Comparison of ENCODE assay signal across 24 cellular contexts in the genomic region with DNA sequence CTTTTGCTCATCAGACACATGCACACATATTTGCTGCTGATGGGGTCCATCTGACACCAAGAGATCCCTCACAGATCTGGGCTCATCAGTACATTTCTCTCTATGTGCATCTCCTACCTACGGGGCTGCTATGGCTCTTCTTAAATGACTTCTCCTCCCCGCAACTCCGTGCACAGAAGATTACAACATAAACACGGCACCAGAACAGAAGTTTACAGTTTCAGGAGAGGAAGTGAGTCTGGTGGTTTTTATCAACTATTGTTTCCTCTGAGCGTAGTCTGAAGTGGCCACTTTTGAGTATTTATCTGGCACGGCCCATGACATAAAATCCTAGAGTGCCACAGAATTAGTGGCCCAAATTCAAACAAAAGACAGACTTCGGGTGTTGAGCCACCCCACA.
DNase-seq lines count a peak whose midpoint lies in the region; ATAC-seq lines count a peak whose summit lies in the region.
"Had no signal": no experiment of that assay in that cellular context is flagged by ENCODE, and none has a peak within 500 bp of the region (broad histone marks: within the 10 kb centered on the region; RNA-seq: fewer than 3 reads in every experiment).

No MANE protein-coding gene starts in this region.

- DNase-seq in DMS53 (lab: John Stamatoyannopoulos, UW): peak; percentile 20
- no peak for DNase-seq in DMS53 treated with DMSO at 0.1 percent for 48 hours (lab: John Stamatoyannopoulos, UW; ENCODE audit: unreplicated experiment)
- peak; percentile 90 for DNase-seq in MV-4-11 (lab: John Stamatoyannopoulos, UW)
- DNase-seq in SKM-1 (lab: John Stamatoyannopoulos, UW; ENCODE audit: unreplicated experiment): peak; percentile 91
- peak; percentile 5 to 40 for DNase-seq in lung microvascular endothelial cell (ENCODE audit: low read depth in 2 of 2)
- no peak for DNase-seq in activated effector memory CD4-positive, alpha-beta T cell treated with anti-CD3 and anti-CD28 coated beads, Interleukin-2, amount 50 U/mL, for 16 hours
- DNase-seq in activated T-cell treated with anti-CD3 and anti-CD28 coated beads, Interleukin-2, amount 50 U/mL, for 24 hours: no peak
- DNase-seq: 8988T; activated CD4-positive, alpha-beta T cell treated with anti-CD3 and anti-CD28 coated beads for 48 hours; activated naive CD8-positive, alpha-beta T cell treated with anti-CD3 and anti-CD28 coated beads for 36 hours; Caco-2; cerebellar nuclear complex; NCI-H1092; NCI-H1930; pancreas; right cardiac atrium; stimulated activated CD4-positive, alpha-beta T cell treated with anti-CD3 and anti-CD28 coated beads, Interleukin-4, amount 100 ng/mL, for 24 hours; stomach had no signal

- no peak for ATAC-seq in HG03196 (IDR thresholded peaks at IDR 0.05; ENCODE audit: unreplicated experiment)
- ATAC-seq: activated T-helper 17 cell treated with anti-CD3 and anti-CD28 coated beads, Interleukin-2, amount 50 U/mL, for 72 hours; K562; left lobe of liver; pancreas; right cardiac atrium had no signal

- no peaks in the 10 kb centered on the region for H3K36me3 Mint-ChIP-seq in activated T-cell treated with anti-CD3 and anti-CD28 coated beads, Interleukin-2, amount 50 U/mL, for 24 hours (ENCODE audit: low read depth)
- H3K36me3 Mint-ChIP-seq: activated naive CD8-positive, alpha-beta T cell treated with anti-CD3 and anti-CD28 coated beads for 36 hours had no signal

- peaks cover 9% of the 10 kb centered on the region for H3K27me3 Mint-ChIP-seq in activated T-cell treated with anti-CD3 and anti-CD28 coated beads, Interleukin-2, amount 50 U/mL, for 24 hours
- H3K27me3 Mint-ChIP-seq: B cell had no signal

- no peak overlapping the region for H3K4me3 Mint-ChIP-seq in activated T-cell treated with anti-CD3 and anti-CD28 coated beads, Interleukin-2, amount 50 U/mL, for 24 hours
- H3K4me3 Mint-ChIP-seq: activated naive CD8-positive, alpha-beta T cell treated with anti-CD3 and anti-CD28 coated beads for 36 hours; activated T-helper 17 cell treated with anti-CD3 and anti-CD28 coated beads, Interleukin-2, amount 50 U/mL, for 72 hours; B cell; nephron had no signal

- peaks cover 5% of the 10 kb centered on the region for H3K4me1 Mint-ChIP-seq in activated T-cell treated with anti-CD3 and anti-CD28 coated beads, Interleukin-2, amount 50 U/mL, for 24 hours (ENCODE audit: low read depth)
- H3K4me1 Mint-ChIP-seq: activated T-helper 17 cell treated with anti-CD3 and anti-CD28 coated beads, Interleukin-2, amount 50 U/mL, for 72 hours; B cell; nephron had no signal

- no peak overlapping the region for H3K27ac Mint-ChIP-seq in activated T-cell treated with anti-CD3 and anti-CD28 coated beads, Interleukin-2, amount 50 U/mL, for 24 hours
- H3K27ac Mint-ChIP-seq: activated naive CD8-positive, alpha-beta T cell treated with anti-CD3 and anti-CD28 coated beads for 36 hours; activated T-helper 17 cell treated with anti-CD3 and anti-CD28 coated beads, Interleukin-2, amount 50 U/mL, for 72 hours; B cell; nephron had no signal

- no peaks in the 10 kb centered on the region for H3K9me3 Mint-ChIP-seq in activated T-cell treated with anti-CD3 and anti-CD28 coated beads, Interleukin-2, amount 50 U/mL, for 24 hours
- H3K9me3 Mint-ChIP-seq: activated naive CD8-positive, alpha-beta T cell treated with anti-CD3 and anti-CD28 coated beads for 36 hours; activated T-helper 17 cell treated with anti-CD3 and anti-CD28 coated beads, Interleukin-2, amount 50 U/mL, for 72 hours had no signal

Comparison
In these comparisons a context has a peak if more than half of its experiments do, and no peak if none do; other contexts are left out.
1. DNase-seq: peak in DMS53 (single experiment), MV-4-11 (single experiment), SKM-1 (single experiment) and lung microvascular endothelial cell (2 of 2); none in DMS53 treated with DMSO at 0.1 percent for 48 hours (single experiment), activated effector memory CD4-positive, alpha-beta T cell treated with anti-CD3 and anti-CD28 coated beads, Interleukin-2, amount 50 U/mL, for 16 hours (single experiment) and activated T-cell treated with anti-CD3 and anti-CD28 coated beads, Interleukin-2, amount 50 U/mL, for 24 hours (single experiment).